Comparison of ENCODE assay signal across 9 cellular contexts in genomic region chr3:46947545-46947899, GRCh38. TPM values are rescaled to one million over a fixed set of nuclear protein-coding genes. Genes with fewer than 3 reads are reported as not detected.
A peak's percentile ranks its signal among the peaks of the same experiment; 100 is the strongest.
DNase-seq lines count a peak whose midpoint lies in the region; ATAC-seq and TF ChIP-seq lines count a peak whose summit lies in the region.
"Had no signal": no experiment of that assay in that cellular context is flagged by ENCODE, and none has a peak within 500 bp of the region (broad histone marks: within the 10 kb centered on the region; RNA-seq: fewer than 3 reads in every experiment).

No MANE protein-coding gene starts in this region.

- intact Hi-C loops in transverse colon (cut with DNase I; ENCODE audit: low total_unique reads) = no loop called here

- H3K4me1 Mint-ChIP-seq in activated T-cell treated with anti-CD3 and anti-CD28 coated beads, Interleukin-2, amount 50 U/mL, for 4 hours (ENCODE audit: low read depth) = peaks cover 91% of the 10 kb centered on the region
- peaks cover 35% of the 10 kb centered on the region for H3K4me1 Mint-ChIP-seq in brain

- no peaks in the 10 kb centered on the region for H3K9me3 ChIP-seq in mesenchymal stem cell (ENCODE audit: control insufficient read depth, low read length)
- H3K9me3 ChIP-seq in transverse colon = no peaks in the 10 kb centered on the region

- H3K14ac ChIP-seq in mesenchymal stem cell (ENCODE audit: low read length in 2 of 2) = peak overlapping the region in 1 of 2 experiments; percentile 63

- ATAC-seq in activated T-cell treated with anti-CD3 and anti-CD28 coated beads, Interleukin-2, amount 50 U/mL, for 4 hours = peak; percentile 3 to 5
- ATAC-seq in HG02981 (IDR thresholded peaks at IDR 0.05; ENCODE audit: unreplicated experiment) = no peak

- DNase-seq in activated T-cell treated with anti-CD3 and anti-CD28 coated beads, Interleukin-2, amount 50 U/mL, for 4 hours = no peak
- no peak for DNase-seq in activated T-cell treated with anti-CD3 and anti-CD28 coated beads, Interleukin-2, amount 50 U/mL, for 48 hours
- DNase-seq in mesenchymal stem cell (no peak), transverse colon (no peak), NCI-H2196 treated with DMSO at 0.1 percent for 48 hours (lab: John Stamatoyannopoulos, UW; ENCODE audit: unreplicated experiment) (no peak), amygdala (lab: John Stamatoyannopoulos, UW) (no peak)

- H4K8ac ChIP-seq in mesenchymal stem cell (ENCODE audit: low read length) = peak overlapping the region; percentile 88

- H3K9ac ChIP-seq in mesenchymal stem cell (ENCODE audit: low read length) = no peak overlapping the region
- H3K9ac ChIP-seq: GM23248 had no signal

- no peak overlapping the region for H3K23ac ChIP-seq in mesenchymal stem cell (ENCODE audit: low read length in 2 of 2)

- H3K4me2 ChIP-seq in mesenchymal stem cell (ENCODE audit: low read length, poor library complexity, severe bottlenecking) = no peak overlapping the region

- H3K4me3 ChIP-seq in mesenchymal stem cell (ENCODE audit: insufficient read depth in 1 of 2, low read depth in 1 of 2, low read length in 2 of 2) (no peak overlapping the region), transverse colon (peak overlapping the region in 1 of 4 donors; percentile 1)
- H3K4me3 ChIP-seq: GM23248 had no signal

- peaks cover 59% of the 10 kb centered on the region for H3K4me1 ChIP-seq in mesenchymal stem cell (ENCODE audit: control insufficient read depth, insufficient read depth, low read depth, low read length)
- H3K4me1 ChIP-seq in transverse colon = peaks cover 77 to 92% (median 82%) of the 10 kb centered on the region in 4 donors

- H2AFZ ChIP-seq in mesenchymal stem cell (ENCODE audit: low read depth, low read length) = no peak overlapping the region
- H2AFZ ChIP-seq: GM23248 had no signal

- H4K91ac ChIP-seq in mesenchymal stem cell (ENCODE audit: low read length) = peak overlapping the region; percentile 72

- peaks cover 29% of the 10 kb centered on the region for H3K79me1 ChIP-seq in mesenchymal stem cell (replicated peaks; ENCODE audit: low read length, poor library complexity, severe bottlenecking)

- no peak overlapping the region for H2BK120ac ChIP-seq in mesenchymal stem cell (ENCODE audit: low read depth, low read length)

- no peak overlapping the region for H3K27ac ChIP-seq in mesenchymal stem cell (ENCODE audit: low read length, poor library complexity, severe bottlenecking)
- peak overlapping the region; percentile 84 to 92 (median 88) for H3K27ac ChIP-seq in transverse colon
- H3K27ac ChIP-seq: GM23248 had no signal

- peak overlapping the region in 1 of 2 experiments; percentile 79 for H3K4ac ChIP-seq in mesenchymal stem cell (ENCODE audit: low read depth in 1 of 2, low read length in 2 of 2)

- WGBS in mesenchymal stem cell = 68% methylated on average over 4 of the region's 4 CpGs
- WGBS in transverse colon (ENCODE audit: low coverage in 1 of 2), 2 donors = 52% methylated on average over 4 of the region's 4 CpGs; no CpG with 5 or more reads in 1 of the 2 donors

- no peak for TF ChIP-seq POLR2A in transverse colon (IDR thresholded peaks at IDR 0.05)

- H3K27me3 Mint-ChIP-seq in activated T-cell treated with anti-CD3 and anti-CD28 coated beads, Interleukin-2, amount 50 U/mL, for 4 hours (ENCODE audit: low read depth) = no peaks in the 10 kb centered on the region
- H3K27me3 Mint-ChIP-seq in brain = no peaks in the 10 kb centered on the region

- in situ Hi-C loops in transverse colon (cut with MboI; ENCODE audit: low pct_ligation_motif_present in 1 of 4, low pct_unique_long_range_greater_than_20kb in 1 of 4, low sequenced_read_pairs in 3 of 4) = no loop called here

- no peak for TF ChIP-seq CTCF in brain (conservative IDR thresholded peaks at IDR 0.05)
- TF ChIP-seq CTCF in transverse colon (IDR thresholded peaks at IDR 0.05) = no peak

- H2BK15ac ChIP-seq in mesenchymal stem cell (ENCODE audit: low read depth, poor library complexity, severe bottlenecking) = no peak overlapping the region

- H3K27me3 ChIP-seq in mesenchymal stem cell (ENCODE audit: control insufficient read depth in 1 of 2, insufficient read depth in 1 of 2, low read length in 2 of 2) (no peaks in the 10 kb centered on the region), transverse colon (no peaks in the 10 kb centered on the region)

- TF ChIP-seq EP300 in transverse colon (IDR thresholded peaks at IDR 0.05; ENCODE audit: low read depth) = no peak

- peaks cover 28% of the 10 kb centered on the region for H3K36me3 Mint-ChIP-seq in activated T-cell treated with anti-CD3 and anti-CD28 coated beads, Interleukin-2, amount 50 U/mL, for 4 hours (ENCODE audit: insufficient read depth)
- H3K36me3 Mint-ChIP-seq in brain = peaks cover 37% of the 10 kb centered on the region

- no peaks in the 10 kb centered on the region for H3K9me3 Mint-ChIP-seq in activated T-cell treated with anti-CD3 and anti-CD28 coated beads, Interleukin-2, amount 50 U/mL, for 4 hours
- H3K9me3 Mint-ChIP-seq in brain = peaks cover 0 to 5% (median 0%) of the 10 kb centered on the region in 5 experiments

- H2BK5ac ChIP-seq in mesenchymal stem cell (ENCODE audit: low read depth, low read length, poor library complexity, severe bottlenecking) = no peak overlapping the region

- peak overlapping the region in 3 of 5 experiments; percentile 21 to 91 (median 88) for H3K27ac Mint-ChIP-seq in brain

- H3K4me3 Mint-ChIP-seq in activated T-cell treated with anti-CD3 and anti-CD28 coated beads, Interleukin-2, amount 50 U/mL, for 4 hours = peak overlapping the region; percentile 76
- H3K4me3 Mint-ChIP-seq in brain = no peak overlapping the region

- H2AK5ac ChIP-seq in mesenchymal stem cell (ENCODE audit: low read length, severe bottlenecking) = no peak overlapping the region

- peak overlapping the region; percentile 76 to 91 for H3K18ac ChIP-seq in mesenchymal stem cell (ENCODE audit: low read depth in 1 of 2, low read length in 2 of 2)

- H2BK12ac ChIP-seq in mesenchymal stem cell (ENCODE audit: low read length in 2 of 2) = peak overlapping the region in 1 of 2 experiments; percentile 7

- H3K36me3 ChIP-seq in mesenchymal stem cell (ENCODE audit: control insufficient read depth in 1 of 2, insufficient read depth in 2 of 2, low read depth in 1 of 2, low read length in 2 of 2) (peaks cover 25 to 31% of the 10 kb centered on the region in 2 experiments), transverse colon (no peaks in the 10 kb centered on the region)

RNA-seq across cellular contexts. Expression of gene CCDC12, which starts 29.0 kb away (rescaled TPM):
- 10 to 100 TPM; 75.9 to 77.6 (median 76.5) TPM for total RNA-seq in activated T-cell treated with anti-CD3 and anti-CD28 coated beads, Interleukin-2, amount 50 U/mL, for 4 hours
- polyA plus RNA-seq in brain (ENCODE audit: insufficient read depth, low read depth, low replicate concordance) = 36.7 TPM
- polyA plus RNA-seq in mesenchymal stem cell (2013, experiment 1 of 2) = 25.6 TPM
- 26.2 TPM for polyA plus RNA-seq in mesenchymal stem cell (2013, experiment 2 of 2)
- total RNA-seq in transverse colon = 10 to 100 TPM; 50.1 to 72.9 (median 53.0) TPM

RNA-seq across cellular contexts. Expression of gene NBEAL2, which starts 31.9 kb away (rescaled TPM):
- 10 to 100 TPM; 75.5 to 86.9 (median 80.7) TPM for total RNA-seq in activated T-cell treated with anti-CD3 and anti-CD28 coated beads, Interleukin-2, amount 50 U/mL, for 4 hours
- 4.6 TPM for polyA plus RNA-seq in brain (ENCODE audit: insufficient read depth, low read depth, low replicate concordance)
- 2.0 TPM for polyA plus RNA-seq in mesenchymal stem cell (2013, experiment 1 of 2)
- 1.7 TPM for polyA plus RNA-seq in mesenchymal stem cell (2013, experiment 2 of 2)
- 100 to 1,000 TPM in 2 of 4 donors, 10 to 100 TPM in 2; 81.1 to 163 (median 122) TPM for total RNA-seq in transverse colon
